Comparison of ENCODE assay signal across 12 cellular contexts in genomic region chrX:83416273-83416672, GRCh38.
DNase-seq lines count a peak whose midpoint lies in the region; ATAC-seq, FAIRE-seq and TF ChIP-seq lines count a peak whose summit lies in the region.
"Had no signal": no experiment of that assay in that cellular context is flagged by ENCODE, and none has a peak within 500 bp of the region (broad histone marks: within the 10 kb centered on the region; RNA-seq: fewer than 3 reads in every experiment).

No MANE protein-coding gene starts in this region.

- H3K4me3 ChIP-seq in Loucy (ENCODE audit: low read length, poor library complexity, severe bottlenecking) = no peak overlapping the region
- H3K4me3 ChIP-seq in bronchial epithelial cell (ENCODE audit: low read depth, low read length) = no peak overlapping the region
- H3K4me3 ChIP-seq in naive thymus-derived CD4-positive, alpha-beta T cell (ENCODE audit: low read length) = no peak overlapping the region
- H3K4me3 ChIP-seq: upper lobe of right lung had no signal

- H3K27ac Mint-ChIP-seq in progenitor cell of endocrine pancreas = no peak overlapping the region
- no peak overlapping the region for H3K27ac Mint-ChIP-seq in naive thymus-derived CD4-positive, alpha-beta T cell
- H3K27ac Mint-ChIP-seq: activated naive CD4-positive, alpha-beta T cell treated with anti-CD3 and anti-CD28 coated beads, Interleukin-2, amount 50 U/mL, for 72 hours had no signal

- H3K79me2 ChIP-seq in Loucy (ENCODE audit: insufficient read depth, low read length) = no peaks in the 10 kb centered on the region

- no peaks in the 10 kb centered on the region for H3K9me2 ChIP-seq in Loucy (replicated peaks; ENCODE audit: low read depth, low read length)

- no peak overlapping the region for H3K27ac ChIP-seq in naive thymus-derived CD4-positive, alpha-beta T cell (ENCODE audit: low read depth, low read length)
- H3K27ac ChIP-seq: upper lobe of right lung had no signal

- POLR2A ChIA-PET in naive thymus-derived CD4-positive, alpha-beta T cell (lab: Charles Lee) = no interaction called here

- no peaks in the 10 kb centered on the region for H3K9me3 ChIP-seq in Loucy (ENCODE audit: insufficient read depth, low read depth, low read length)
- no peaks in the 10 kb centered on the region for H3K9me3 ChIP-seq in naive thymus-derived CD4-positive, alpha-beta T cell (ENCODE audit: control insufficient read depth in 2 of 3, low read length in 3 of 3)
- H3K9me3 ChIP-seq: upper lobe of right lung had no signal

- FAIRE-seq in bronchial epithelial cell (lab: Jason Lieb, UNC) = no peak
- FAIRE-seq: endothelial cell of umbilical vein had no signal

- H4K20me1 ChIP-seq in Loucy (ENCODE audit: insufficient read depth, low read length, poor library complexity, severe bottlenecking) = no peaks in the 10 kb centered on the region

- intact Hi-C loops in naive thymus-derived CD4-positive, alpha-beta T cell (cut with micrococcal nuclease) = no loop called here

- CTCF ChIA-PET in naive thymus-derived CD4-positive, alpha-beta T cell (lab: Charles Lee) = no interaction called here

- DNase-seq in NCI-H748 (lab: John Stamatoyannopoulos, UW; ENCODE audit: unreplicated experiment) (peak; percentile 24), NCI-H748 treated with DMSO at 0.1 percent for 48 hours (lab: John Stamatoyannopoulos, UW) (no peak), bronchial epithelial cell (ENCODE audit: low read depth) (peak; percentile 17), progenitor cell of endocrine pancreas (ENCODE audit: low spot score, unreplicated experiment) (no peak), T-helper 9 cell (no peak)
- no peak for DNase-seq in naive thymus-derived CD4-positive, alpha-beta T cell
- DNase-seq: kidney glomerular epithelial cell, upper lobe of right lung had no signal

- no peaks in the 10 kb centered on the region for H3K36me3 ChIP-seq in Loucy (ENCODE audit: insufficient read depth, low read length)
- H3K36me3 ChIP-seq in bronchial epithelial cell (ENCODE audit: control insufficient read depth, insufficient read depth, low read length) = no peaks in the 10 kb centered on the region
- no peaks in the 10 kb centered on the region for H3K36me3 ChIP-seq in naive thymus-derived CD4-positive, alpha-beta T cell (ENCODE audit: control insufficient read depth in 2 of 3, insufficient read depth in 3 of 3, low read length in 3 of 3)
- H3K36me3 ChIP-seq: upper lobe of right lung had no signal

- TF ChIP-seq CTCF in Loucy (conservative IDR thresholded peaks at IDR 0.05; ENCODE audit: low read length) (peak; percentile 40), bronchial epithelial cell (IDR thresholded peaks at IDR 0.05; ENCODE audit: insufficient read depth, low read length, severe bottlenecking) (no peak), progenitor cell of endocrine pancreas (IDR thresholded peaks at IDR 0.05; ENCODE audit: unreplicated experiment) (peak; percentile 58)

- no peaks in the 10 kb centered on the region for H3K27me3 Mint-ChIP-seq in progenitor cell of endocrine pancreas
- no peaks in the 10 kb centered on the region for H3K27me3 Mint-ChIP-seq in naive thymus-derived CD4-positive, alpha-beta T cell

- no peaks in the 10 kb centered on the region for H3K4me1 ChIP-seq in Loucy (ENCODE audit: insufficient read depth, low read length, poor library complexity, severe bottlenecking)
- no peaks in the 10 kb centered on the region for H3K4me1 ChIP-seq in naive thymus-derived CD4-positive, alpha-beta T cell (ENCODE audit: control insufficient read depth in 2 of 2, insufficient read depth in 2 of 2, low read length in 2 of 2)
- H3K4me1 ChIP-seq: upper lobe of right lung had no signal

- H3K4me2 ChIP-seq in Loucy (ENCODE audit: low read depth, low read length, poor library complexity, severe bottlenecking) = no peak overlapping the region

- no peak for ATAC-seq in GM19324 (IDR thresholded peaks at IDR 0.05; ENCODE audit: low FRiP score, unreplicated experiment)
- ATAC-seq in naive thymus-derived CD4-positive, alpha-beta T cell = no peak
- ATAC-seq: activated naive CD4-positive, alpha-beta T cell treated with anti-CD3 and anti-CD28 coated beads, Interleukin-2, amount 50 U/mL, for 72 hours; upper lobe of right lung had no signal

- H3K4me1 Mint-ChIP-seq in progenitor cell of endocrine pancreas (ENCODE audit: low read depth) = no peaks in the 10 kb centered on the region
- no peaks in the 10 kb centered on the region for H3K4me1 Mint-ChIP-seq in naive thymus-derived CD4-positive, alpha-beta T cell

- peaks cover 15% of the 10 kb centered on the region for H3K9me3 Mint-ChIP-seq in progenitor cell of endocrine pancreas (ENCODE audit: low read depth)
- peaks cover 0 to 8% (median 0%) of the 10 kb centered on the region in 11 donors for H3K9me3 Mint-ChIP-seq in naive thymus-derived CD4-positive, alpha-beta T cell
- H3K9me3 Mint-ChIP-seq: activated naive CD4-positive, alpha-beta T cell treated with anti-CD3 and anti-CD28 coated beads, Interleukin-2, amount 50 U/mL, for 72 hours had no signal

- no peak overlapping the region for H2AFZ ChIP-seq in Loucy (ENCODE audit: low read length)

- H3K4me3 Mint-ChIP-seq in progenitor cell of endocrine pancreas (ENCODE audit: low read depth) = no peak overlapping the region
- H3K4me3 Mint-ChIP-seq in naive thymus-derived CD4-positive, alpha-beta T cell = no peak overlapping the region

- H3K27me3 ChIP-seq in Loucy (ENCODE audit: insufficient read depth, low read length, poor library complexity, severe bottlenecking) (no peaks in the 10 kb centered on the region), bronchial epithelial cell (ENCODE audit: control insufficient read depth, insufficient read depth, low read length) (no peaks in the 10 kb centered on the region)
- no peaks in the 10 kb centered on the region for H3K27me3 ChIP-seq in naive thymus-derived CD4-positive, alpha-beta T cell (ENCODE audit: control insufficient read depth in 2 of 2, insufficient read depth in 2 of 2, low read length in 2 of 2)
- H3K27me3 ChIP-seq: upper lobe of right lung had no signal

- no peaks in the 10 kb centered on the region for H3F3A ChIP-seq in Loucy (ENCODE audit: low read depth)

- no peaks in the 10 kb centered on the region for H3K36me3 Mint-ChIP-seq in progenitor cell of endocrine pancreas (ENCODE audit: insufficient read depth)
- no peaks in the 10 kb centered on the region for H3K36me3 Mint-ChIP-seq in naive thymus-derived CD4-positive, alpha-beta T cell
- H3K36me3 Mint-ChIP-seq: activated naive CD4-positive, alpha-beta T cell treated with anti-CD3 and anti-CD28 coated beads, Interleukin-2, amount 50 U/mL, for 72 hours had no signal

- no peak overlapping the region for H3K9ac ChIP-seq in Loucy (ENCODE audit: low read depth, low read length, poor library complexity, severe bottlenecking)

Comparison
In these comparisons a context has a peak if more than half of its experiments do, and no peak if none do; other contexts are left out.
1. DNase-seq: peak in NCI-H748 (single experiment) and bronchial epithelial cell (single experiment); none in NCI-H748 treated with DMSO at 0.1 percent for 48 hours (single experiment), progenitor cell of endocrine pancreas (single experiment), T-helper 9 cell (single experiment) and naive thymus-derived CD4-positive, alpha-beta T cell (0 of 9).